In the genomic region with DNA sequence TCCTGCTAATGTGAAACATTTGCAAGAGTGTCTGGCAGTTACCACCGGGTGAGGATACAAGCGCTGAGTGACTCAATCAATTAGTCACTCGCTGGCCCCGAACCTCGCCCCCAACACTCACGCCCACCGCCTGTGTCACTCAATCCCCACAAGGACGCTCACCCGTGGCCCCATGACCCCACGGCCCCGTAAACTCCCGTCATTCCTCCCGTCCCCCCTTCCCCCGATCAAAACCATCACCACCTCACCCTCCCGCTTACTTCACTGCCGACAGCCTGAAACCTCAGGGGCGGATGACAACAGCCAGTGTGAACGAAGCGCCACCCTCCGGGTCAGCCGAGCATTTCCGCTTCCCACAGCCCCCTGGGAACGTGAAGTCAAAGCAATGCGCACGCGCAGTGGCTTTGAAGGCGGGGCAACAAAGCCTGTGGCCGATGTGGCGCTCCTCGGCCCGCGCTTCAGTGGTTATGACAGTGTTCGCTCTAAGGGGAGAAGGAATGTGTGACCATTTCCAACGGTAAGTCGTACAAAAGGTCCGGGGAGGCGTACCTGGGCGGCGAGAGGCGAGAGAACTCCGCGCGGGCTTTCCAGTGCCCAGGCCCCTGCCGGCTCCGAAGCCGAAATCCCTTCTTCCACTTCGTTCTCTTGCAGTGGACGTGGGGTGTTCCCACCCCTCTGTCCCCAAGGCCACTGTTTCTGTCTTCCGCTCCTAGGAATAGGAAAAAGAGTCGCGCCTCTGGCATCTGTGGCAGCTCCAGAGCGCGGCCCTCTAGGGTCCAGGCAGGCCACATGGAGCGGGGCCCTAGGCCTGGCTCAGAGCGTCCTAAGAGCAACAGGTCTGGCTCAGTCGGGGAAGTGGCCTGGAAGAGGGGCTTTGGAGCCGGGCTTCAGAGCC, we compare ENCODE assay signal across 8 cellular contexts. TPM values are rescaled to one million over a fixed set of nuclear protein-coding genes. Genes with fewer than 3 reads are reported as not detected.
A peak's percentile ranks its signal among the peaks of the same experiment; 100 is the strongest.
DNase-seq lines count a peak whose midpoint lies in the region; ATAC-seq and TF ChIP-seq lines count a peak whose summit lies in the region.

TSS of gene ZNF674 (minus strand) at position 311 of the 895 bp plus-strand sequence. CDS start 3,334 bp downstream, outside the sequence.

- no peaks in the 10 kb centered on the region for H3K9me3 Mint-ChIP-seq in activated T-helper 17 cell treated with anti-CD3 and anti-CD28 coated beads, Interleukin-2, amount 50 U/mL, for 72 hours
- peaks cover 13% of the 10 kb centered on the region for H3K9me3 Mint-ChIP-seq in nephron

- H3K9me3 ChIP-seq in GM23248 (ENCODE audit: low read depth) (no peaks in the 10 kb centered on the region), Karpas-422 (ENCODE audit: low read length) (no peaks in the 10 kb centered on the region)

- H3K27me3 Mint-ChIP-seq in activated T-helper 17 cell treated with anti-CD3 and anti-CD28 coated beads, Interleukin-2, amount 50 U/mL, for 72 hours: no peaks in the 10 kb centered on the region
- H3K27me3 Mint-ChIP-seq in nephron (ENCODE audit: low read depth): no peaks in the 10 kb centered on the region

- H3K36me3 Mint-ChIP-seq in activated T-helper 17 cell treated with anti-CD3 and anti-CD28 coated beads, Interleukin-2, amount 50 U/mL, for 72 hours (ENCODE audit: low read depth): peaks cover 31% of the 10 kb centered on the region
- H3K36me3 Mint-ChIP-seq in nephron (ENCODE audit: low read depth): peaks cover 17% of the 10 kb centered on the region

- TF ChIP-seq CTCF in fibroblast of the aortic adventitia (IDR thresholded peaks at IDR 0.05; ENCODE audit: insufficient read depth, low read length): peak; percentile 35
- peak in 2 of 3 experiments; percentile 11 to 27 for TF ChIP-seq CTCF in nephron (IDR thresholded peaks at IDR 0.05; ENCODE audit: unreplicated experiment in 3 of 3)

- H3K27me3 ChIP-seq in GM23248 (replicated peaks; ENCODE audit: insufficient read depth) (no peaks in the 10 kb centered on the region), Karpas-422 (ENCODE audit: low read length) (no peaks in the 10 kb centered on the region)

- H3K4me1 ChIP-seq in GM23248 (ENCODE audit: insufficient read depth) (peaks cover 20% of the 10 kb centered on the region), Karpas-422 (ENCODE audit: low read length) (peaks cover 22% of the 10 kb centered on the region)

- H3K9me2 ChIP-seq in GM23248 (ENCODE audit: insufficient read depth) (no peaks in the 10 kb centered on the region), Karpas-422 (replicated peaks; ENCODE audit: insufficient read depth, low read length) (no peaks in the 10 kb centered on the region)

- H2AFZ ChIP-seq in GM23248 (peak within 1 kb of the TSS; percentile 64), Karpas-422 (ENCODE audit: low read length) (0 out of 2 replicates have a peak within 1 kb of the TSS, but pooled peaks have one; percentile 60)

- H3K4me3 ChIP-seq in GM23248 (peak within 1 kb of the TSS; percentile 98), Karpas-422 (ENCODE audit: low read length) (peak within 1 kb of the TSS; percentile 84), fibroblast of the aortic adventitia (ENCODE audit: low read depth, low read length) (peak within 1 kb of the TSS; percentile 80)

- H3K4me1 Mint-ChIP-seq in activated T-helper 17 cell treated with anti-CD3 and anti-CD28 coated beads, Interleukin-2, amount 50 U/mL, for 72 hours: no peaks in the 10 kb centered on the region
- H3K4me1 Mint-ChIP-seq in nephron: no peaks in the 10 kb centered on the region

- H3K79me2 ChIP-seq in GM23248 (ENCODE audit: insufficient read depth) (peaks cover 59% of the 10 kb centered on the region), Karpas-422 (ENCODE audit: low read length) (peaks cover 16% of the 10 kb centered on the region)

- peak within 1 kb of the TSS; percentile 100 for H3K9ac ChIP-seq in GM23248
- H3K9ac ChIP-seq in Karpas-422 (ENCODE audit: low read length): peak within 1 kb of the TSS; percentile 85

- H3K27ac ChIP-seq in GM23248 (peak within 1 kb of the TSS; percentile 99), Karpas-422 (ENCODE audit: low read length) (peak within 1 kb of the TSS; percentile 45; the same call in 1 of the 2 replicates)

- H3K4me2 ChIP-seq in GM23248 (ENCODE audit: unreplicated experiment) (peak within 1 kb of the TSS; percentile 80), Karpas-422 (ENCODE audit: low read depth, low read length, poor library complexity, severe bottlenecking) (peak within 1 kb of the TSS; percentile 86)

- no peaks in the 10 kb centered on the region for H4K20me1 ChIP-seq in GM23248 (ENCODE audit: insufficient read depth)
- H4K20me1 ChIP-seq in Karpas-422 (ENCODE audit: insufficient read depth, low read depth, low read length): no peaks in the 10 kb centered on the region

- peak within 1 kb of the TSS; percentile 98 for H3K27ac Mint-ChIP-seq in activated T-helper 17 cell treated with anti-CD3 and anti-CD28 coated beads, Interleukin-2, amount 50 U/mL, for 72 hours
- peak within 1 kb of the TSS; percentile 78 to 93 (median 92) for H3K27ac Mint-ChIP-seq in nephron

- peaks cover 29% of the 10 kb centered on the region for H3F3A ChIP-seq in GM23248 (ENCODE audit: insufficient read depth)

- in situ Hi-C loops in GM23248 (cut with MboI): no loop called here

- peak; percentile 87 for ATAC-seq in activated T-helper 17 cell treated with anti-CD3 and anti-CD28 coated beads, Interleukin-2, amount 50 U/mL, for 72 hours (replicated peaks)
- ATAC-seq in stimulated activated naive CD8-positive, alpha-beta T cell treated with anti-CD3 and anti-CD28 coated beads, Interleukin-15, Interleukin-2, amounts not matched to agents 100 U/mL and 50 U/mL, for 24 hours: peak; percentile 92

- H3K4me3 Mint-ChIP-seq in activated T-helper 17 cell treated with anti-CD3 and anti-CD28 coated beads, Interleukin-2, amount 50 U/mL, for 72 hours: peak within 1 kb of the TSS; percentile 95
- peak within 1 kb of the TSS; percentile 94 to 96 (median 95) for H3K4me3 Mint-ChIP-seq in nephron

- DNase-seq in EL: peak; percentile 90
- DNase-seq in GM23248: peak; percentile 95
- DNase-seq in Karpas-422: peak; percentile 96
- DNase-seq in RKO (ENCODE audit: low spot score): peak; percentile 91
- DNase-seq in fibroblast of the aortic adventitia (ENCODE audit: low read depth): peak; percentile 89
- DNase-seq in stimulated activated naive CD8-positive, alpha-beta T cell treated with anti-CD3 and anti-CD28 coated beads, Interleukin-15, Interleukin-2, amounts not matched to agents 100 U/mL and 50 U/mL, for 24 hours: peak; percentile 93

- 0 to 2% methylated on average over 33 to 35 of the region's 57 CpGs for WGBS in GM23248 (ENCODE audit: low coverage in 1 of 2, low lambda C conversion rate in 2 of 2, missing lambda C conversion rate in 2 of 2), 2 experiments

- H3K36me3 ChIP-seq in GM23248 (ENCODE audit: low read depth): no peaks in the 10 kb centered on the region
- H3K36me3 ChIP-seq in Karpas-422 (ENCODE audit: insufficient read depth, low read length): peaks cover 3% of the 10 kb centered on the region; the same call in 1 of the 2 replicates

RNA-seq across cellular contexts. Expression of gene ZNF674, which starts in this region (rescaled TPM):
- total RNA-seq in GM23248 (2014; rRNA removed; shearing (Covaris generic)): 2.7 and 2.8 TPM in 2 replicates
- 1.3 and 2.0 TPM in 2 replicates for polyA plus RNA-seq in GM23248 (2016; fragmentation: Nextera tagmentation; extraction: Ambion mirVana)
- 1.6 and 2.9 TPM in 2 replicates for total RNA-seq in Karpas-422 (2014; rRNA removed; shearing (Covaris generic); ENCODE audit: low replicate concordance)
- 1 to 10 TPM; 2.0 to 3.0 TPM for total RNA-seq in activated T-helper 17 cell treated with anti-CD3 and anti-CD28 coated beads, Interleukin-2, amount 50 U/mL, for 72 hours
- 5.2 and 6.0 TPM in 2 replicates for total RNA-seq in fibroblast of the aortic adventitia (ENCODE audit: low replicate concordance)

Comparison
In these comparisons a context has a peak if more than half of its experiments do, and no peak if none do; other contexts are left out.
1. Peak in every context shown above with its lines: DNase-seq, ATAC-seq, H3K4me3 ChIP-seq and H3K27ac ChIP-seq.